In the genomic region with DNA sequence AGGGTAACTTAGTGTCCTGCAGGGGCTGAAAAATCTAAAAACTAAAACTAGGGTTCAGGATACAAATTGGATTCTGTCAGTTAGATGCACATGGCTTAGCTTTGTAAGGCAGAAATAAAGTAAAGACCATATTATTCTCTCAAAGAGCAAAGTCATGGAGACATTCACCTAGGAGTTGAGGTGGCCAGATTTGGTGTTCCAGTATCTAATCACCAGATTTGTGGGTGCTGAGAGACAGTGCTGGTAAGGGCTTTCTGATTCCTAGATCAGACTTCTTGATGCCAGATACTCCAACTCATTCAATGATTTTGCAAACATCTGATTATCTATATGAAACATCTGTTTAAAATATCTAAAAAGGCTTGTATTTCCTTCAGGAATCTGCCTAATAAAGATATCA, we compare ENCODE assay signal across 14 cellular contexts. TPM values are rescaled to one million over a fixed set of nuclear protein-coding genes. Genes with fewer than 3 reads are reported as not detected.
DNase-seq lines count a peak whose midpoint lies in the region; ATAC-seq, FAIRE-seq and TF ChIP-seq lines count a peak whose summit lies in the region.
"Had no signal": no experiment of that assay in that cellular context is flagged by ENCODE, and none has a peak within 500 bp of the region (broad histone marks: within the 10 kb centered on the region; RNA-seq: fewer than 3 reads in every experiment).

No MANE protein-coding gene starts in this region.

- intact Hi-C loops in activated CD4-positive, alpha-beta T cell treated with anti-CD3 and anti-CD28 coated beads, Interleukin-2, amount 10 ng/mL, durations not matched to agents 24 days and 14 days (cut with micrococcal nuclease) = loop anchor here (5.0 kb wide), 1 partner anchor 38 kb away; no protein-coding TSS in a partner anchor
- intact Hi-C loops in K562 (cut with micrococcal nuclease) = loop anchor here (2.0 kb wide), 1 partner anchor 28 kb away; a partner anchor contains a TSS

- no peak overlapping the region for H4K5ac ChIP-seq in mesendoderm (ENCODE audit: low read length)

- H3K79me1 ChIP-seq in mesendoderm (ENCODE audit: low read length) = no peaks in the 10 kb centered on the region

- CTCF ChIA-PET in activated CD4-positive, alpha-beta T cell treated with anti-CD3 and anti-CD28 coated beads, Interleukin-2, amount 10 ng/mL, durations not matched to agents 7 days and 5 days (lab: Charles Lee) = no interaction called here
- CTCF ChIA-PET in K562 (lab: Yijun Ruan, JAX; ENCODE audit: low intra/inter-chr PET ratio) = no interaction called here

- no peak overlapping the region for H3K4me3 Mint-ChIP-seq in activated CD4-positive, alpha-beta T cell treated with anti-CD3 and anti-CD28 coated beads, Interleukin-2, amount 10 ng/mL, durations not matched to agents 24 days and 14 days
- H3K4me3 Mint-ChIP-seq in activated CD4-positive, alpha-beta T cell treated with anti-CD3 and anti-CD28 coated beads, Interleukin-2, amount 10 ng/mL, durations not matched to agents 7 days and 5 days = no peak overlapping the region
- H3K4me3 Mint-ChIP-seq in immature natural killer cell = no peak overlapping the region
- H3K4me3 Mint-ChIP-seq: CD4-positive, alpha-beta T cell had no signal

- no peaks in the 10 kb centered on the region for H4K20me1 ChIP-seq in K562 (replicated peaks; ENCODE audit: control insufficient read depth, insufficient read depth, low read length)
- H4K20me1 ChIP-seq: BLaER1 treated with 17β-estradiol and CSF1 and Interleukin-3, amounts not matched to agents 10 nM and 100 nM had no signal

- POLR2A ChIA-PET in activated CD4-positive, alpha-beta T cell treated with anti-CD3 and anti-CD28 coated beads, Interleukin-2, amount 10 ng/mL, durations not matched to agents 7 days and 5 days (lab: Charles Lee) = no interaction called here
- POLR2A ChIA-PET in K562 (lab: Yijun Ruan, JAX) = no interaction called here

- H2AFZ ChIP-seq in K562 (ENCODE audit: low read depth, low read length) = peak overlapping the region; percentile 37

- H3K23ac ChIP-seq in mesendoderm (ENCODE audit: low read length) = no peak overlapping the region

- H3K4me3 ChIP-seq in K562 = no peak overlapping the region
- H3K4me3 ChIP-seq in mesendoderm (ENCODE audit: low read length) = no peak overlapping the region
- H3K4me3 ChIP-seq: BLaER1 treated with 17β-estradiol and CSF1 and Interleukin-3, amounts not matched to agents 10 nM and 100 nM had no signal

- TF ChIP-seq POLR2A in K562 (conservative IDR thresholded peaks at IDR 0.05) = no peak

- no peak for TF ChIP-seq RAD21 in K562 (CRISPR knock-in tag; conservative IDR thresholded peaks at IDR 0.05 in 1 of 2, IDR thresholded peaks at IDR 0.05 in 1 of 2)

- H3K27me3 ChIP-seq in K562 (ENCODE audit: control insufficient read depth in 2 of 2, insufficient read depth in 2 of 2, low read length in 2 of 2) = no peaks in the 10 kb centered on the region
- no peaks in the 10 kb centered on the region for H3K27me3 ChIP-seq in mesendoderm (ENCODE audit: insufficient read depth, low read length, poor library complexity)
- H3K27me3 ChIP-seq: BLaER1 treated with 17β-estradiol and CSF1 and Interleukin-3, amounts not matched to agents 10 nM and 100 nM had no signal

- H3K9me3 Mint-ChIP-seq in activated CD4-positive, alpha-beta T cell treated with anti-CD3 and anti-CD28 coated beads, Interleukin-2, amount 10 ng/mL, durations not matched to agents 24 days and 14 days = peaks cover 8% of the 10 kb centered on the region
- H3K9me3 Mint-ChIP-seq in activated CD4-positive, alpha-beta T cell treated with anti-CD3 and anti-CD28 coated beads, Interleukin-2, amount 10 ng/mL, durations not matched to agents 7 days and 5 days = peaks cover 4% of the 10 kb centered on the region
- peaks cover 0 to 5% (median under 1%) of the 10 kb centered on the region in 6 donors for H3K9me3 Mint-ChIP-seq in immature natural killer cell
- H3K9me3 Mint-ChIP-seq: CD4-positive, alpha-beta T cell had no signal

- no peak overlapping the region for H3K27ac Mint-ChIP-seq in activated CD4-positive, alpha-beta T cell treated with anti-CD3 and anti-CD28 coated beads, Interleukin-2, amount 10 ng/mL, durations not matched to agents 24 days and 14 days
- H3K27ac Mint-ChIP-seq in activated CD4-positive, alpha-beta T cell treated with anti-CD3 and anti-CD28 coated beads, Interleukin-2, amount 10 ng/mL, durations not matched to agents 7 days and 5 days = no peak overlapping the region
- no peak overlapping the region for H3K27ac Mint-ChIP-seq in immature natural killer cell
- H3K27ac Mint-ChIP-seq: CD4-positive, alpha-beta T cell had no signal

- peaks cover 16% of the 10 kb centered on the region for H3K27me3 Mint-ChIP-seq in activated CD4-positive, alpha-beta T cell treated with anti-CD3 and anti-CD28 coated beads, Interleukin-2, amount 10 ng/mL, durations not matched to agents 24 days and 14 days
- H3K27me3 Mint-ChIP-seq in activated CD4-positive, alpha-beta T cell treated with anti-CD3 and anti-CD28 coated beads, Interleukin-2, amount 10 ng/mL, durations not matched to agents 7 days and 5 days = peaks cover 28% of the 10 kb centered on the region
- H3K27me3 Mint-ChIP-seq in immature natural killer cell (ENCODE audit: low read depth in 3 of 3) = peaks cover 9 to 15% (median 9%) of the 10 kb centered on the region in 3 donors

- H3K9me1 ChIP-seq in K562 (ENCODE audit: control insufficient read depth, insufficient read depth, low read length) = no peaks in the 10 kb centered on the region

- H3K36me3 Mint-ChIP-seq in activated CD4-positive, alpha-beta T cell treated with anti-CD3 and anti-CD28 coated beads, Interleukin-2, amount 10 ng/mL, durations not matched to agents 24 days and 14 days (ENCODE audit: low read depth) = peaks cover 4% of the 10 kb centered on the region
- peaks cover 3% of the 10 kb centered on the region for H3K36me3 Mint-ChIP-seq in activated CD4-positive, alpha-beta T cell treated with anti-CD3 and anti-CD28 coated beads, Interleukin-2, amount 10 ng/mL, durations not matched to agents 7 days and 5 days (ENCODE audit: low read depth)
- H3K36me3 Mint-ChIP-seq in immature natural killer cell = peaks cover 0 to 2% (median 0%) of the 10 kb centered on the region in 3 donors

- H4K8ac ChIP-seq in mesendoderm (ENCODE audit: low read depth, low read length) = no peak overlapping the region

- no peak overlapping the region for H2BK15ac ChIP-seq in mesendoderm (replicated peaks; ENCODE audit: low read depth)

- H3K27ac ChIP-seq in K562 (ENCODE audit: extremely low read depth, low read depth, low read length) = peak overlapping the region; percentile 5; the same call in 2 of the 3 replicates
- no peak overlapping the region for H3K27ac ChIP-seq in mesendoderm (ENCODE audit: low read depth, low read length)
- H3K27ac ChIP-seq: 22Rv1 had no signal

- H3K4me1 Mint-ChIP-seq in activated CD4-positive, alpha-beta T cell treated with anti-CD3 and anti-CD28 coated beads, Interleukin-2, amount 10 ng/mL, durations not matched to agents 24 days and 14 days = peaks cover 12% of the 10 kb centered on the region
- H3K4me1 Mint-ChIP-seq in activated CD4-positive, alpha-beta T cell treated with anti-CD3 and anti-CD28 coated beads, Interleukin-2, amount 10 ng/mL, durations not matched to agents 7 days and 5 days = peaks cover 23% of the 10 kb centered on the region
- H3K4me1 Mint-ChIP-seq in immature natural killer cell = peaks cover 16 to 17% of the 10 kb centered on the region in 2 donors

- no peak for FAIRE-seq in K562 (lab: Jason Lieb, UNC)
- FAIRE-seq: H54 had no signal

- no peaks in the 10 kb centered on the region for H3K36me3 ChIP-seq in K562 (ENCODE audit: control insufficient read depth, insufficient read depth, low read length)
- H3K36me3 ChIP-seq in mesendoderm (ENCODE audit: control insufficient read depth, insufficient read depth, low read length) = no peaks in the 10 kb centered on the region
- H3K36me3 ChIP-seq: BLaER1 treated with 17β-estradiol and CSF1 and Interleukin-3, amounts not matched to agents 10 nM and 100 nM had no signal

- TF ChIP-seq EP300 in K562 (IDR thresholded peaks at IDR 0.05; ENCODE audit: low read length) = no peak

- H2AK5ac ChIP-seq in mesendoderm (ENCODE audit: low read length) = no peak overlapping the region

- BruUV-seq in K562 (replicated peaks; lab: Mats Ljungman, UMichigan) = no TSS peak

- TF ChIP-seq CTCF in K562 (IDR thresholded peaks at IDR 0.05 in 2 of 3, conservative IDR thresholded peaks at IDR 0.05 in 1 of 3; ENCODE audit: insufficient read depth in 2 of 3, low read depth in 1 of 3, low read length in 3 of 3) = no peak

- peak overlapping the region; percentile 16 for H3K4ac ChIP-seq in mesendoderm (ENCODE audit: low read depth, low read length)

- peaks cover 2% of the 10 kb centered on the region; the same call in 1 of the 2 replicates for H3K9me3 ChIP-seq in K562 (replicated peaks; ENCODE audit: control insufficient read depth, insufficient read depth, low read depth, low read length)

- H2BK5ac ChIP-seq in mesendoderm (ENCODE audit: low read length) = no peak overlapping the region

- in situ Hi-C loops in K562 (cut with MboI) = no loop called here

- H3K56ac ChIP-seq in mesendoderm (ENCODE audit: low read length) = no peak overlapping the region

- H3K79me2 ChIP-seq in K562 (ENCODE audit: control insufficient read depth, insufficient read depth, low read length) (no peaks in the 10 kb centered on the region), mesendoderm (ENCODE audit: control insufficient read depth, insufficient read depth, low read length) (no peaks in the 10 kb centered on the region)

- peak; percentile 14 for DNase-seq in activated CD4-positive, alpha-beta T cell treated with anti-CD3 and anti-CD28 coated beads, Interleukin-2, amount 10 ng/mL, durations not matched to agents 24 days and 14 days
- DNase-seq in activated CD4-positive, alpha-beta T cell treated with anti-CD3 and anti-CD28 coated beads, Interleukin-2, amount 10 ng/mL, durations not matched to agents 7 days and 5 days = no peak
- DNase-seq in K562 (ENCODE audit: extremely low read depth in 1 of 4, low spot score in 3 of 4) (no peak), mesendoderm (no peak), NCI-H146 treated with DMSO at 0.1 percent for 48 hours (lab: John Stamatoyannopoulos, UW; ENCODE audit: unreplicated experiment) (no peak), immature natural killer cell (no peak), NCI-H1105 treated with DMSO at 0.1 percent for 48 hours (lab: John Stamatoyannopoulos, UW) (no peak)
- DNase-seq: ACHN; Calu3; CD4-positive, alpha-beta T cell; DMS 273 treated with DMSO at 0.1 percent for 48 hours had no signal

- no peak overlapping the region for H3K18ac ChIP-seq in mesendoderm (ENCODE audit: low read length)

- H3K4me2 ChIP-seq in K562 (ENCODE audit: insufficient read depth, low read length) (no peak overlapping the region), mesendoderm (ENCODE audit: low read length) (no peak overlapping the region)

- H3K4me1 ChIP-seq in K562 (replicated peaks in 1 of 2; ENCODE audit: control insufficient read depth in 2 of 2, insufficient read depth in 2 of 2, low read length in 2 of 2) (peaks cover 0 to 23% of the 10 kb centered on the region in 2 experiments; a peak in 3 of 5 replicates), mesendoderm (ENCODE audit: control insufficient read depth, low read depth, low read length) (peaks cover 2% of the 10 kb centered on the region)

- no peak overlapping the region for H3K9ac ChIP-seq in K562 (ENCODE audit: insufficient read depth in 1 of 2, low read depth in 2 of 2, low read length in 2 of 2)
- no peak overlapping the region for H3K9ac ChIP-seq in mesendoderm (ENCODE audit: low read length)
- H3K9ac ChIP-seq: BLaER1 treated with 17β-estradiol and CSF1 and Interleukin-3, amounts not matched to agents 10 nM and 100 nM had no signal

- no peak overlapping the region for H2BK120ac ChIP-seq in mesendoderm (ENCODE audit: low read depth, low read length)

- ATAC-seq in K562 = peak; percentile 22

RNA-seq across cellular contexts. Expression of a gene that starts 28.3 kb away (rescaled TPM):
- 38.5 and 39.0 TPM in 2 replicates for total RNA-seq in activated CD4-positive, alpha-beta T cell treated with anti-CD3 and anti-CD28 coated beads, Interleukin-2, amount 10 ng/mL, durations not matched to agents 24 days and 14 days
- 10 to 100 TPM; 48.4 to 55.2 TPM for total RNA-seq in activated CD4-positive, alpha-beta T cell treated with anti-CD3 and anti-CD28 coated beads, Interleukin-2, amount 10 ng/mL, durations not matched to agents 7 days and 5 days
- total RNA-seq in K562 (2011; cell fraction: chromatin; rRNA removed; ENCODE audit: low replicate concordance) = 37.2 and 85.0 TPM in 2 replicates
- 19.2 and 21.7 TPM in 2 replicates for total RNA-seq in K562 (2011; cell fraction: nucleolus; rRNA removed)
- total RNA-seq in K562 (2011; cell fraction: nucleoplasm; rRNA removed) = 36.4 and 46.8 TPM in 2 replicates
- total RNA-seq in K562 (2014; rRNA removed) (26.5 and 27.0 TPM in 2 replicates), K562 (2014; rRNA removed; fragmentation: Illumina TruSeq; extraction: Trizol) (36.0 and 36.4 TPM in 2 replicates), K562 (2015; rRNA removed; fragmentation: Illumina TruSeq; extraction: Trizol) (36.6 and 38.1 TPM in 2 replicates), K562 (2021) (25.6 and 28.9 TPM in 2 replicates)
- polyA plus RNA-seq in K562 (2011; rRNA removed) (28.0 and 31.8 TPM in 2 replicates), K562 (2014; fragmentation: Illumina TruSeq; extraction: Trizol) (21.8 and 24.2 TPM in 2 replicates), K562 (2014; fragmentation: Nextera tagmentation; extraction: Ambion mirVana) (1 to 10 TPM; 2.9 to 5.1 TPM), K562 (2014; rRNA removed) (13.5 and 19.8 TPM in 2 replicates), immature natural killer cell (10 to 100 TPM; 20.5 to 49.2 (median 25.8) TPM)
- 16.9 and 21.2 TPM in 2 replicates for polyA plus RNA-seq in K562 (2011; cell fraction: cytosol; rRNA removed)
- 15.1 and 18.6 TPM in 2 replicates for polyA plus RNA-seq in K562 (2011; cell fraction: nucleus; rRNA removed)
- polyA plus RNA-seq in K562 (2012) = 15.9 and 23.7 TPM in 2 replicates
- 68.1 and 87.9 TPM in 2 replicates for polyA minus RNA-seq in K562 (2011; rRNA and poly(A)+ RNA removed)
- polyA minus RNA-seq in K562 (2011; cell fraction: cytosol; rRNA and poly(A)+ RNA removed) = 33.6 and 38.9 TPM in 2 replicates
- 35.9 and 61.5 TPM in 2 replicates for polyA minus RNA-seq in K562 (2011; cell fraction: nucleus; rRNA and poly(A)+ RNA removed)
- polyA plus RNA-seq in mesendoderm (2013, experiment 1 of 2) = 13.6 TPM
- polyA plus RNA-seq in mesendoderm (2013, experiment 2 of 2) = 14.7 TPM
